25 cellular contexts compared by ENCODE assay signal in genomic region chr17:12964162-12964561, GRCh38. TPM values are rescaled to one million over a fixed set of nuclear protein-coding genes. Genes with fewer than 3 reads are reported as not detected.
A peak's percentile ranks its signal among the peaks of the same experiment; 100 is the strongest.
DNase-seq lines count a peak whose midpoint lies in the region; ATAC-seq, FAIRE-seq and TF ChIP-seq lines count a peak whose summit lies in the region.
"Had no signal": no experiment of that assay in that cellular context is flagged by ENCODE, and none has a peak within 500 bp of the region (broad histone marks: within the 10 kb centered on the region; RNA-seq: fewer than 3 reads in every experiment).

No MANE protein-coding gene starts in this region.

- no peak overlapping the region for H3K4me3 ChIP-seq in liver (ENCODE audit: low read depth in 1 of 3, low read length in 3 of 3)
- no peak overlapping the region for H3K4me3 ChIP-seq in HepG2 (replicated peaks in 1 of 3; ENCODE audit: insufficient read depth in 1 of 3, low read depth in 2 of 3, low read length in 3 of 3)
- H3K4me3 ChIP-seq: A549, BLaER1 had no signal

- WGBS in liver: 76% methylated on average over 5 of the region's 5 CpGs
- WGBS in HepG2 (ENCODE audit: low lambda C conversion rate): 60% methylated on average over 5 of the region's 5 CpGs

- H3K36me3 Mint-ChIP-seq in nephron progenitor cell (ENCODE audit: low read depth): peaks cover 21% of the 10 kb centered on the region
- H3K36me3 Mint-ChIP-seq: CD14-positive monocyte; CD4-positive, alpha-beta memory T cell; CD4-positive, CD25-positive, alpha-beta regulatory T cell; CD8-positive, alpha-beta memory T cell had no signal

- H3K36me3 ChIP-seq in liver (ENCODE audit: control insufficient read depth in 4 of 4, insufficient read depth in 3 of 4, low read depth in 1 of 4, low read length in 3 of 4): no peaks in the 10 kb centered on the region
- no peaks in the 10 kb centered on the region for H3K36me3 ChIP-seq in HepG2 (replicated peaks in 1 of 2; ENCODE audit: control insufficient read depth in 1 of 2, insufficient read depth in 2 of 2, low read length in 2 of 2)
- H3K36me3 ChIP-seq: BE2C had no signal

- no peak for TF ChIP-seq POLR2A in HepG2 (IDR thresholded peaks at IDR 0.05; ENCODE audit: insufficient read depth in 1 of 2, low read depth in 2 of 2, low read length in 2 of 2)

- H3K9ac ChIP-seq in liver (ENCODE audit: low read depth in 1 of 2, low read length in 2 of 2) (no peak overlapping the region), HepG2 (ENCODE audit: insufficient read depth, low read depth, low read length) (no peak overlapping the region)
- H3K9ac ChIP-seq: BLaER1 had no signal

- in situ Hi-C loops in HepG2 (cut with HindIII; ENCODE audit: extremely low pct_ligation_motif_present, low pct_unique_long_range_greater_than_20kb): no loop called here

- TF ChIP-seq RAD21 in liver (IDR thresholded peaks at IDR 0.05) (no peak), HepG2 (CRISPR knock-in tag; IDR thresholded peaks at IDR 0.05) (no peak)

- no peak for ATAC-seq in HepG2
- ATAC-seq in left lobe of liver: peak; percentile 87
- ATAC-seq: A549 had no signal

- BruUV-seq in HepG2 (replicated peaks; lab: Mats Ljungman, UMichigan): no TSS peak

- no peak for TF ChIP-seq CTCF in liver (IDR thresholded peaks at IDR 0.05; ENCODE audit: low read depth, low read length, missing input control)
- no peak for TF ChIP-seq CTCF in HepG2 (CRISPR knock-in tag; IDR thresholded peaks at IDR 0.05)
- no peak for TF ChIP-seq CTCF in nephron progenitor cell (IDR thresholded peaks at IDR 0.05)

- H3K4me1 Mint-ChIP-seq in nephron progenitor cell: peaks cover 5% of the 10 kb centered on the region
- H3K4me1 Mint-ChIP-seq: CD14-positive monocyte; CD4-positive, alpha-beta memory T cell; CD4-positive, CD25-positive, alpha-beta regulatory T cell; CD8-positive, alpha-beta memory T cell had no signal

- no peak overlapping the region for H2AFZ ChIP-seq in HepG2 (ENCODE audit: low read length)

- no peak for FAIRE-seq in HepG2 (lab: Jason Lieb, UNC)
- FAIRE-seq: A549, G401.6, GM12891, GM18507 had no signal

- TF ChIP-seq EP300 in HepG2 (IDR thresholded peaks at IDR 0.05; ENCODE audit: low read depth in 2 of 2, low read length in 2 of 2) (no peak), HepG2 (CRISPR knock-in tag; IDR thresholded peaks at IDR 0.05; ENCODE audit: borderline replicate concordance) (no peak)

- intact Hi-C loops in HepG2 (cut with micrococcal nuclease; ENCODE audit: unreplicated experiment): no loop called here

- no peaks in the 10 kb centered on the region for H3K27me3 ChIP-seq in liver (ENCODE audit: control insufficient read depth in 4 of 4, insufficient read depth in 4 of 4, low read length in 3 of 4)
- no peaks in the 10 kb centered on the region for H3K27me3 ChIP-seq in HepG2 (ENCODE audit: control insufficient read depth in 1 of 2, insufficient read depth in 2 of 2, low read length in 2 of 2)
- H3K27me3 ChIP-seq: BE2C, BLaER1 had no signal

- POLR2A ChIA-PET in HepG2 (lab: Yijun Ruan, JAX): no interaction called here

- no peaks in the 10 kb centered on the region for H3K9me3 Mint-ChIP-seq in nephron progenitor cell
- H3K9me3 Mint-ChIP-seq: CD8-positive, alpha-beta memory T cell had no signal

- peaks cover 0 to 12% (median 8%) of the 10 kb centered on the region in 4 donors for H3K4me1 ChIP-seq in liver (ENCODE audit: control insufficient read depth in 4 of 4, insufficient read depth in 4 of 4, low read length in 3 of 4)
- no peaks in the 10 kb centered on the region for H3K4me1 ChIP-seq in HepG2 (ENCODE audit: insufficient read depth, low read length)
- H3K4me1 ChIP-seq: A549, BE2C had no signal

- DNase-seq in HepG2 (ENCODE audit: low spot score) (no peak), left lobe of liver (ENCODE audit: low spot score) (peak; percentile 72), nephron progenitor cell (no peak), NCI-H2227 treated with DMSO at 0.1 percent for 48 hours (lab: John Stamatoyannopoulos, UW) (no peak)
- DNase-seq in activated CD4-positive, alpha-beta T cell treated with anti-CD3 and anti-CD28 coated beads for 4 hours: no peak
- DNase-seq: BE2C; CD4-positive, alpha-beta memory T cell; CD4-positive, CD25-positive, alpha-beta regulatory T cell; CD8-positive, alpha-beta memory T cell; COR-L47; DMS 273 treated with DMSO at 0.1 percent for 48 hours; DMS153; DMS53; DMS79; DND-41; EL; GF-D8 had no signal

- H3K79me2 ChIP-seq in HepG2 (ENCODE audit: insufficient read depth, low read length): no peaks in the 10 kb centered on the region

- peak overlapping the region; percentile 32 for H3K27ac Mint-ChIP-seq in nephron progenitor cell
- H3K27ac Mint-ChIP-seq: CD14-positive monocyte; CD4-positive, alpha-beta memory T cell; CD4-positive, CD25-positive, alpha-beta regulatory T cell; CD8-positive, alpha-beta memory T cell had no signal

- no peaks in the 10 kb centered on the region for H3K9me3 ChIP-seq in liver (ENCODE audit: control insufficient read depth in 4 of 4, low read length in 3 of 4)
- no peaks in the 10 kb centered on the region for H3K9me3 ChIP-seq in HepG2 (ENCODE audit: low read length)
- H3K9me3 ChIP-seq: A549, BE2C, BLaER1 had no signal

- H3K27ac ChIP-seq in liver (ENCODE audit: low read depth in 1 of 2, low read length in 2 of 2) (no peak overlapping the region), HepG2 (ENCODE audit: extremely low read length, insufficient read depth, low read length) (no peak overlapping the region)
- H3K27ac ChIP-seq: 22Rv1, A549, BLaER1 had no signal

- H4K20me1 ChIP-seq in HepG2 (ENCODE audit: insufficient read depth, low read length): no peaks in the 10 kb centered on the region
- H4K20me1 ChIP-seq: BLaER1 had no signal

- no peak overlapping the region for H3K4me3 Mint-ChIP-seq in nephron progenitor cell
- H3K4me3 Mint-ChIP-seq: CD14-positive monocyte; CD4-positive, alpha-beta memory T cell; CD4-positive, CD25-positive, alpha-beta regulatory T cell; CD8-positive, alpha-beta memory T cell had no signal

- CTCF ChIA-PET in HepG2 (lab: Yijun Ruan, JAX; ENCODE audit: low intra/inter-chr PET ratio, low total read pairs): no interaction called here

- H3K27me3 Mint-ChIP-seq in nephron progenitor cell (ENCODE audit: low read depth, poor library complexity): peaks cover 12% of the 10 kb centered on the region

- no peak overlapping the region for H3K4me2 ChIP-seq in HepG2 (ENCODE audit: low read depth, low read length)
- H3K4me2 ChIP-seq: A549, BLaER1 had no signal

TF ChIP-seq in liver, 16 proteins besides CTCF, POLR2A, EP300 and RAD21:
- TF ChIP-seq HNF4A (conservative IDR thresholded peaks at IDR 0.05) (peak; percentile 12 to 44), RXRA (IDR thresholded peaks at IDR 0.05) (peak in 1 of 2 donors; percentile 11), JUND (IDR thresholded peaks at IDR 0.05) (no peak)

TF ChIP-seq in HepG2, 621 proteins besides CTCF, POLR2A, EP300 and RAD21 (continues in another document):
- no peak for TF ChIP-seq ZNF362 (CRISPR knock-in tag; IDR thresholded peaks at IDR 0.05; ENCODE audit: borderline replicate concordance)

RNA-seq across cellular contexts. Expression of gene ELAC2, which starts 53.7 kb away (rescaled TPM):
- total RNA-seq in liver (10 to 100 TPM; 33.3 to 54.1 TPM), HepG2 (2016; rRNA removed; fragmentation: Illumina TruSeq; extraction: Trizol) (42.9 and 50.4 TPM in 2 replicates), left lobe of liver (30.6 TPM)
- polyA plus RNA-seq in liver (10 to 100 TPM; 26.5 to 39.0 TPM), HepG2 (2011; rRNA removed) (35.6 and 45.1 TPM in 2 replicates)
- total RNA-seq in HepG2 (2016; cell fraction: cytosol; rRNA removed; fragmentation: Illumina TruSeq; extraction: Trizol; ENCODE audit: low read depth): 6.8 and 7.4 TPM in 2 replicates
- total RNA-seq in HepG2 (2016; cell fraction: insoluble cytoplasmic fraction; rRNA removed; fragmentation: Illumina TruSeq; extraction: Trizol): 38.0 and 55.2 TPM in 2 replicates
- 14.0 and 16.1 TPM in 2 replicates for total RNA-seq in HepG2 (2016; cell fraction: membrane; rRNA removed; fragmentation: Illumina TruSeq; extraction: Trizol)
- 48.8 and 59.2 TPM in 2 replicates for total RNA-seq in HepG2 (2016; cell fraction: nucleus; rRNA removed; fragmentation: Illumina TruSeq; extraction: Trizol)
- 30.3 and 39.0 TPM in 2 replicates for polyA plus RNA-seq in HepG2 (2011; cell fraction: cytosol; rRNA removed)
- 95.9 and 116 TPM in 2 replicates for polyA plus RNA-seq in HepG2 (2011; cell fraction: nucleus; rRNA removed)
- 21.6 and 29.3 TPM in 2 replicates for polyA plus RNA-seq in HepG2 (2012)
- 4.0 and 5.6 TPM in 2 replicates for polyA plus RNA-seq in HepG2 (2016; cell fraction: cytosol; fragmentation: Illumina TruSeq; extraction: Trizol; ENCODE audit: low read depth)
- polyA plus RNA-seq in HepG2 (2016; cell fraction: insoluble cytoplasmic fraction; fragmentation: Illumina TruSeq; extraction: Trizol; ENCODE audit: low read depth): 33.5 and 45.6 TPM in 2 replicates
- 8.1 and 11.5 TPM in 2 replicates for polyA plus RNA-seq in HepG2 (2016; cell fraction: membrane; fragmentation: Illumina TruSeq; extraction: Trizol; ENCODE audit: low read depth)
- polyA plus RNA-seq in HepG2 (2016; cell fraction: nucleus; fragmentation: Illumina TruSeq; extraction: Trizol; ENCODE audit: insufficient read depth, low read depth): 86.8 and 92.4 TPM in 2 replicates
- polyA minus RNA-seq in HepG2 (2011; rRNA and poly(A)+ RNA removed; ENCODE audit: low replicate concordance): 155 and 322 TPM in 2 replicates
- polyA minus RNA-seq in HepG2 (2011; cell fraction: cytosol; rRNA and poly(A)+ RNA removed): 23.6 and 23.8 TPM in 2 replicates
- 42.5 and 49.9 TPM in 2 replicates for polyA minus RNA-seq in HepG2 (2011; cell fraction: nucleus; rRNA and poly(A)+ RNA removed)
